24 cellular contexts compared by ENCODE assay signal in the genomic region with DNA sequence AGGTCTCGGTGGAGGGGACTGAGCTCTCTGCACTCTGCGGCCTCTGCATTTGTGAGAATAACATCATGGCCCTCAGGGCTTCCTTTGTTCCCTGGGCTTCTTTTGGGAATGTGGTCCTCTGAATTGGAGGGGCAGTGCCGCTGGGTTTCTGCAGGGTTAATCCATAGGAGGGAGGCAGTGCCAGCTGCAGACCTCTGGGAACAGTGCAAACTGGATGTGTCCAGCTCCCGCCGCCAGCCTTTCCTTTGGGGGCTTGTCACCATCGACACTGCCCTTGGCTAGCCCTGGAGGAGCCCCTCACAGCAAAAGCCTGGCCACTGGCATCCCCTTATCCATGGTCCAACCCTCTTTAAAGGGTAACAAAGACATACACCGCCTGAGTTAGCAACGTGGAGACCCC.
"Had no signal": no experiment of that assay in that cellular context is flagged by ENCODE, and none has a peak within 500 bp of the region (broad histone marks: within the 10 kb centered on the region; RNA-seq: fewer than 3 reads in every experiment).

No MANE protein-coding gene starts in this region.

- H3K9me3 ChIP-seq: MG63, SJCRH30, SK-N-SH had no signal

- H3K4me3 ChIP-seq: MG63, SJCRH30 had no signal

- H3K27me3 ChIP-seq: MG63, SJCRH30 had no signal

- H3K4me1 ChIP-seq: SJCRH30 had no signal

- H3K36me3 ChIP-seq: MG63, SJCRH30, WERI-Rb-1 had no signal

- ATAC-seq: activated T-cell treated with anti-CD3 and anti-CD28 coated beads, Interleukin-2, amount 50 U/mL, for 72 hours; Panc1 had no signal

- H3K27ac ChIP-seq: KMS-11, SJCRH30, WERI-Rb-1 had no signal

- H3K4me2 ChIP-seq: KMS-11, SK-N-SH had no signal

- DNase-seq: activated CD4-positive, alpha-beta T cell treated with anti-CD3 and anti-CD28 coated beads for 4 hours; activated CD4-positive, alpha-beta T cell treated with anti-CD3 and anti-CD28 coated beads, Interleukin-2, amount 50 U/mL, for 48 hours; activated gamma-delta T cell treated with Interleukin-2 at 50 U/mL for 16 hours; activated naive CD4-positive, alpha-beta T cell treated with anti-CD3 and anti-CD28 coated beads, Interleukin-2, amount 10 ng/mL, durations not matched to agents 7 days and 5 days; activated naive CD8-positive, alpha-beta T cell treated with anti-CD3 and anti-CD28 coated beads for 36 hours; activated T-cell treated with anti-CD3 and anti-CD28 coated beads for 4 hours; activated T-cell treated with anti-CD3 and anti-CD28 coated beads, Interleukin-2, amount 50 U/mL, for 72 hours; MG63; NCI-H1105; NCI-H1436; NCI-H187; NCI-H2081; NCI-H510A treated with DMSO at 0.1 percent for 48 hours; NCI-H69; NK-92 treated with Interleukin-12 subunit alpha and Interleukin-12 subunit beta, amount 100 ng/mL, for 24 hours; OCI-M1; Right ventricle myocardium superior; RPMI8226; SJCRH30; SK-N-SH; T-helper 1 cell; WERI-Rb-1 had no signal

- H3K9ac ChIP-seq: KMS-11, SK-N-SH had no signal
